1 cellular context compared by ENCODE assay signal in genomic region chr1:982765-983436, GRCh38.
TF ChIP-seq lines count a peak whose summit lies in the region.

No MANE protein-coding gene starts in this region.

TF ChIP-seq in K562, 482 proteins besides CTCF, POLR2A, EP300 and RAD21:
- TF ChIP-seq STAT5A (IDR thresholded peaks at IDR 0.05; ENCODE audit: borderline replicate concordance, low read length) (no peak), TRIM24 (IDR thresholded peaks at IDR 0.05) (no peak), MBD2 (IDR thresholded peaks at IDR 0.05; ENCODE audit: borderline replicate concordance, low read depth) (no peak), SNIP1 (IDR thresholded peaks at IDR 0.05; ENCODE audit: low read depth) (no peak), ZBTB43 (CRISPR knock-in tag; IDR thresholded peaks at IDR 0.05) (no peak), MAX (CRISPR knock-in tag; IDR thresholded peaks at IDR 0.05) (0 out of 2 replicates have a peak, but pooled peaks have one; percentile 14), NRF1 (conservative IDR thresholded peaks at IDR 0.05 in 1 of 2, IDR thresholded peaks at IDR 0.05 in 1 of 2) (peak in 1 of 2 experiments; percentile 51; a peak in 3 of 4 replicates), SAFB (IDR thresholded peaks at IDR 0.05; ENCODE audit: borderline replicate concordance, low read depth, low read length) (peak; percentile 40; the same call in 1 of the 2 replicates)
